ENCODE assay signal across 1 cellular context in the genomic region with DNA sequence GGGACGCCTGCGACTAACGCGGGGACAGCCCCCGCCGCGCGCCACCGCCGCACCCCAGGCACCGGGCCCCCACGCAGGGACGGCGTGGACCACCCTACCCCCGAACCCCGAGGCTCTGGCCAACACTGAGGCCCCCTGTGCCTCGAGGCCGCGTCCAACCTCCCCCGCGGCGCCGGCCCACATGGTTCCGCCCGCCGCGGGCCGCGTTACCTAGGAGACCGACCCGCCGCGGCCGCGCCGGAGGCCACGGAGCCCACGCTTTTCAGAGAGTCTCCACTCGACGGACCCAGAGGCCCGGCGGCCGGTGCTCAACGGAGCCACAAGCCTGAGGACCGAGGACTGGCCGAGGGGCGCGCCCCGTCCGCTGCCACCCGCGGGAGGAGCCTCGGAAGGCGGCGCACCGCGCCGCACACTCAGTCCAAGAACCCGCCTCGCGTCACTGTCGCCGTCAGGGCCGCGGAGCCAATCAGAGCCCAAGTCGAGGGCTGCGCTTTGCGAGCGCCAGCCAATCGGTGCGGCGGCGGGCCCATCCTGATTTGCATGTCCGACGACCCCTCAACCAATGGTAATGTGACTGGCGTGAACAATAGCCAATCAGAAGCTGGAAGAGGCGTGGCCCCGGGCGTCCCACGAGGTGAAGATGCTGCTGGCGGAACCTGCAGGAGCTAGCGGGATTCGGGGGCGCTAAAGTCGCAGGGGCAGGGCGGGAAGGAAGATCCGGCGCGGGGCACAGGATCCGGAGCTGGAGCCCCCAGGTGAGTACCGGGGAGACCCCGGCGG.
TF ChIP-seq lines count a peak whose summit lies in the region.

NPHP4 (minus strand) TSS at position 392 of the 780 bp plus-strand sequence. CDS start 6,136 bp downstream, outside the sequence.

TF ChIP-seq in HepG2, 621 proteins besides CTCF, POLR2A, EP300 and RAD21 (continued from another document and continues in another):
- TF ChIP-seq PATZ1 (CRISPR knock-in tag; IDR thresholded peaks at IDR 0.05) (0 out of 2 replicates have a peak, but pooled peaks have one; percentile 26), ZNF343 (CRISPR knock-in tag; IDR thresholded peaks at IDR 0.05) (no peak), PAWR (CRISPR knock-in tag; IDR thresholded peaks at IDR 0.05; ENCODE audit: borderline replicate concordance) (no peak), ZIK1 (CRISPR knock-in tag; IDR thresholded peaks at IDR 0.05; ENCODE audit: borderline replicate concordance, low read depth) (no peak), HNRNPH1 (optimal IDR thresholded peaks at IDR 0.05; ENCODE audit: low read depth, low read length) (no peak), ZNF740 (CRISPR knock-in tag; IDR thresholded peaks at IDR 0.05) (no peak), BCLAF1 (IDR thresholded peaks at IDR 0.05) (no peak), MAFK (conservative IDR thresholded peaks at IDR 0.05 in 1 of 2, IDR thresholded peaks at IDR 0.05 in 1 of 2; ENCODE audit: low read length in 2 of 2) (no peak), YEATS4 (CRISPR knock-in tag; IDR thresholded peaks at IDR 0.05; ENCODE audit: borderline replicate concordance) (peak; percentile 55; the same call in 1 of the 2 replicates), ZNF615 (CRISPR knock-in tag; IDR thresholded peaks at IDR 0.05; ENCODE audit: borderline replicate concordance) (no peak), TBX3 (IDR thresholded peaks at IDR 0.05; ENCODE audit: borderline replicate concordance) (no peak), GPBP1L1 (CRISPR knock-in tag; IDR thresholded peaks at IDR 0.05) (no peak), ZNF562 (CRISPR knock-in tag; IDR thresholded peaks at IDR 0.05; ENCODE audit: borderline replicate concordance) (no peak), ZNF552 (CRISPR knock-in tag; IDR thresholded peaks at IDR 0.05; ENCODE audit: borderline replicate concordance) (peak; percentile 46; the same call in 1 of the 2 replicates), ZNF30 (CRISPR knock-in tag; IDR thresholded peaks at IDR 0.05) (no peak), SMAD9 (CRISPR knock-in tag; IDR thresholded peaks at IDR 0.05) (no peak), PHF8 (CRISPR knock-in tag; IDR thresholded peaks at IDR 0.05) (peak; percentile 69), BORCS8-MEF2B (CRISPR knock-in tag; IDR thresholded peaks at IDR 0.05) (peak; percentile 83; the same call in 1 of the 2 replicates), PTBP1 (IDR thresholded peaks at IDR 0.05; ENCODE audit: low read depth, low read length, poor library complexity, severe bottlenecking) (no peak), ZFP41 (CRISPR knock-in tag; IDR thresholded peaks at IDR 0.05; ENCODE audit: borderline replicate concordance) (no peak), ZBTB20 (CRISPR knock-in tag; IDR thresholded peaks at IDR 0.05; ENCODE audit: borderline replicate concordance, low read depth) (no peak), ZNF333 (CRISPR knock-in tag; IDR thresholded peaks at IDR 0.05; ENCODE audit: borderline replicate concordance) (no peak), ZNF329 (CRISPR knock-in tag; IDR thresholded peaks at IDR 0.05; ENCODE audit: low read depth) (no peak; the same call in 1 of the 2 replicates), KLF13 (CRISPR knock-in tag; IDR thresholded peaks at IDR 0.05) (0 out of 2 replicates have a peak, but pooled peaks have one; percentile 42), TCF7 (IDR thresholded peaks at IDR 0.05; ENCODE audit: low read depth) (no peak), ZFX (CRISPR knock-in tag; IDR thresholded peaks at IDR 0.05; ENCODE audit: low read depth) (peak; percentile 46; the same call in 1 of the 2 replicates), CBX2 (IDR thresholded peaks at IDR 0.05; ENCODE audit: low read depth, low read length) (no peak), CBX2 (CRISPR knock-in tag; IDR thresholded peaks at IDR 0.05; ENCODE audit: low read depth) (no peak), ZNF460 (CRISPR knock-in tag; IDR thresholded peaks at IDR 0.05; ENCODE audit: borderline replicate concordance) (no peak), PRPF4 (IDR thresholded peaks at IDR 0.05; ENCODE audit: low read depth, low read length, poor library complexity, severe bottlenecking) (no peak), PRMT3 (CRISPR knock-in tag; IDR thresholded peaks at IDR 0.05; ENCODE audit: borderline replicate concordance, low read depth) (no peak), ZNF577 (CRISPR knock-in tag; IDR thresholded peaks at IDR 0.05; ENCODE audit: borderline replicate concordance, low read depth) (no peak), ZMYM3 (CRISPR knock-in tag; IDR thresholded peaks at IDR 0.05) (no peak), NAIF1 (CRISPR knock-in tag; IDR thresholded peaks at IDR 0.05; ENCODE audit: borderline replicate concordance) (no peak), CC2D1A (CRISPR knock-in tag; IDR thresholded peaks at IDR 0.05) (no peak), ZNF230 (CRISPR knock-in tag; IDR thresholded peaks at IDR 0.05) (no peak), ZNF180 (CRISPR knock-in tag; IDR thresholded peaks at IDR 0.05; ENCODE audit: borderline replicate concordance, low read depth) (no peak), CENPX (CRISPR knock-in tag; IDR thresholded peaks at IDR 0.05) (no peak), AGO1 (IDR thresholded peaks at IDR 0.05; ENCODE audit: low read depth, low read length, poor library complexity, severe bottlenecking) (no peak), E2F1 (CRISPR knock-in tag; IDR thresholded peaks at IDR 0.05) (peak; percentile 73; the same call in 1 of the 2 replicates), ZNF367 (CRISPR knock-in tag; IDR thresholded peaks at IDR 0.05; ENCODE audit: borderline replicate concordance) (no peak), ZNF567 (CRISPR knock-in tag; IDR thresholded peaks at IDR 0.05; ENCODE audit: borderline replicate concordance) (peak; percentile 85; the same call in 1 of the 2 replicates), NONO (IDR thresholded peaks at IDR 0.05) (no peak), NONO (CRISPR knock-in tag; conservative IDR thresholded peaks at IDR 0.05) (peak; percentile 50; the same call in 1 of the 2 replicates), KMT2A (CRISPR knock-in tag; IDR thresholded peaks at IDR 0.05) (no peak; the same call in 1 of the 2 replicates), HOXA9 (CRISPR knock-in tag; IDR thresholded peaks at IDR 0.05; ENCODE audit: borderline replicate concordance) (0 out of 2 replicates have a peak, but pooled peaks have one; percentile 26), ZNF841 (CRISPR knock-in tag; IDR thresholded peaks at IDR 0.05; ENCODE audit: borderline replicate concordance) (no peak), MYC (CRISPR knock-in tag; IDR thresholded peaks at IDR 0.05; ENCODE audit: borderline replicate concordance) (peak; percentile 54; the same call in 1 of the 2 replicates), NCOR1 (IDR thresholded peaks at IDR 0.05; ENCODE audit: borderline replicate concordance, low read length) (peak; percentile 28; the same call in 1 of the 2 replicates), ZNF703 (CRISPR knock-in tag; IDR thresholded peaks at IDR 0.05; ENCODE audit: borderline replicate concordance) (no peak)
- TF ChIP-seq, protein P1, sequence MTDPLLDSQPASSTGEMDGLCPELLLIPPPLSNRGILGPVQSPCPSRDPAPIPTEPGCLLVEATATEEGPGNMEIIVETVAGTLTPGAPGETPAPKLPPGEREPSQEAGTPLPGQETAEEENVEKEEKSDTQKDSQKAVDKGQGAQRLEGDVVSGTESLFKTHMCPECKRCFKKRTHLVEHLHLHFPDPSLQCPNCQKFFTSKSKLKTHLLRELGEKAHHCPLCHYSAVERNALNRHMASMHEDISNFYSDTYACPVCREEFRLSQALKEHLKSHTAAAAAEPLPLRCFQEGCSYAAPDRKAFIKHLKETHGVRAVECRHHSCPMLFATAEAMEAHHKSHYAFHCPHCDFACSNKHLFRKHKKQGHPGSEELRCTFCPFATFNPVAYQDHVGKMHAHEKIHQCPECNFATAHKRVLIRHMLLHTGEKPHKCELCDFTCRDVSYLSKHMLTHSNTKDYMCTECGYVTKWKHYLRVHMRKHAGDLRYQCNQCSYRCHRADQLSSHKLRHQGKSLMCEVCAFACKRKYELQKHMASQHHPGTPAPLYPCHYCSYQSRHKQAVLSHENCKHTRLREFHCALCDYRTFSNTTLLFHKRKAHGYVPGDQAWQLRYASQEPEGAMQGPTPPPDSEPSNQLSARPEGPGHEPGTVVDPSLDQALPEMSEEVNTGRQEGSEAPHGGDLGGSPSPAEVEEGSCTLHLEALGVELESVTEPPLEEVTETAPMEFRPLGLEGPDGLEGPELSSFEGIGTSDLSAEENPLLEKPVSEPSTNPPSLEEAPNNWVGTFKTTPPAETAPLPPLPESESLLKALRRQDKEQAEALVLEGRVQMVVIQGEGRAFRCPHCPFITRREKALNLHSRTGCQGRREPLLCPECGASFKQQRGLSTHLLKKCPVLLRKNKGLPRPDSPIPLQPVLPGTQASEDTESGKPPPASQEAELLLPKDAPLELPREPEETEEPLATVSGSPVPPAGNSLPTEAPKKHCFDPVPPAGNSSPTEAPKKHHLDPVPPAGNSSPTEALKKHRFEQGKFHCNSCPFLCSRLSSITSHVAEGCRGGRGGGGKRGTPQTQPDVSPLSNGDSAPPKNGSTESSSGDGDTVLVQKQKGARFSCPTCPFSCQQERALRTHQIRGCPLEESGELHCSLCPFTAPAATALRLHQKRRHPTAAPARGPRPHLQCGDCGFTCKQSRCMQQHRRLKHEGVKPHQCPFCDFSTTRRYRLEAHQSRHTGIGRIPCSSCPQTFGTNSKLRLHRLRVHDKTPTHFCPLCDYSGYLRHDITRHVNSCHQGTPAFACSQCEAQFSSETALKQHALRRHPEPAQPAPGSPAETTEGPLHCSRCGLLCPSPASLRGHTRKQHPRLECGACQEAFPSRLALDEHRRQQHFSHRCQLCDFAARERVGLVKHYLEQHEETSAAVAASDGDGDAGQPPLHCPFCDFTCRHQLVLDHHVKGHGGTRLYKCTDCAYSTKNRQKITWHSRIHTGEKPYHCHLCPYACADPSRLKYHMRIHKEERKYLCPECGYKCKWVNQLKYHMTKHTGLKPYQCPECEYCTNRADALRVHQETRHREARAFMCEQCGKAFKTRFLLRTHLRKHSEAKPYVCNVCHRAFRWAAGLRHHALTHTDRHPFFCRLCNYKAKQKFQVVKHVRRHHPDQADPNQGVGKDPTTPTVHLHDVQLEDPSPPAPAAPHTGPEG (CRISPR knock-in tag; IDR thresholded peaks at IDR 0.05): 0 out of 2 replicates have a peak, but pooled peaks have one; percentile 25
- TF ChIP-seq, protein P2, sequence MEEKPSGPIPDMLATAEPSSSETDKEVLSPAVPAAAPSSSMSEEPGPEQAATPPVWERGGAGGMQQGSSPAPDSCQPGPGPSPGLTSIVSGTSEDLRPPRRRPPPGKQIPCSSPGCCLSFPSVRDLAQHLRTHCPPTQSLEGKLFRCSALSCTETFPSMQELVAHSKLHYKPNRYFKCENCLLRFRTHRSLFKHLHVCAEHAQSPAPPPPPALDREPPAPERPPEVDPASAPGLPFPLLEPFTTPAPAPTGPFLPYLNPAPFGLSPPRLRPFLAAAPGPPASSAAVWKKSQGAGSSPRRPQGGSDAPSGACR (CRISPR knock-in tag; IDR thresholded peaks at IDR 0.05): 0 out of 2 replicates have a peak, but pooled peaks have one; percentile 23
